ENCODE assay signal across 8 cellular contexts in genomic region chr9:36191696-36192095, GRCh38. TPM values are rescaled to one million over a fixed set of nuclear protein-coding genes. Genes with fewer than 3 reads are reported as not detected.
DNase-seq lines count a peak whose midpoint lies in the region; ATAC-seq and TF ChIP-seq lines count a peak whose summit lies in the region.

No MANE protein-coding gene starts in this region.

- H3K36me3 Mint-ChIP-seq in activated CD4-positive, alpha-beta memory T cell treated with anti-CD3 and anti-CD28 coated beads, Interleukin-2, amount 10 ng/mL, durations not matched to agents 7 days and 5 days (ENCODE audit: low read depth), result peaks cover 33% of the 10 kb centered on the region

- H3K4me1 ChIP-seq in SK-N-SH (ENCODE audit: control insufficient read depth in 1 of 2, insufficient read depth in 2 of 2, low read depth in 1 of 2, low read length in 1 of 2) (peaks cover 6 to 27% of the 10 kb centered on the region in 2 experiments), subcutaneous abdominal adipose tissue (ENCODE audit: control insufficient read depth in 5 of 5, insufficient read depth in 5 of 5, low read length in 5 of 5) (peaks cover 12 to 48% (median 42%) of the 10 kb centered on the region in 5 donors)

- POLR2A ChIA-PET in SK-N-SH (lab: Yijun Ruan, JAX), result interaction anchor here (1.7 kb wide), 1 partner anchor 13 kb away, joined by 7 read pairs; no protein-coding TSS in a partner anchor
- POLR2A ChIA-PET in activated CD4-positive, alpha-beta memory T cell treated with anti-CD3 and anti-CD28 coated beads, Interleukin-2, amount 10 ng/mL, durations not matched to agents 7 days and 5 days (lab: Charles Lee), result interaction anchor here (0.9 to 6.0 kb wide), 23 partner anchors 12 to 587 kb away, joined by 3 to 86 read pairs (median 6); partner anchors contain the start of genes CCIN and GNE

- no peaks in the 10 kb centered on the region for H3F3A ChIP-seq in SK-N-SH (replicated peaks; ENCODE audit: insufficient read depth)

- peak overlapping the region; percentile 12 to 83; a peak in 3 of 4 replicates for H3K27ac ChIP-seq in SK-N-SH (ENCODE audit: low read depth in 2 of 2, low read length in 1 of 2)
- H3K27ac ChIP-seq in subcutaneous abdominal adipose tissue (ENCODE audit: low read depth, low read length), result peak overlapping the region; percentile 93

- peaks cover 64% of the 10 kb centered on the region for H3K79me2 ChIP-seq in SK-N-SH (ENCODE audit: insufficient read depth)

- peaks cover 70% of the 10 kb centered on the region for H3K4me1 Mint-ChIP-seq in activated CD4-positive, alpha-beta memory T cell treated with anti-CD3 and anti-CD28 coated beads, Interleukin-2, amount 10 ng/mL, durations not matched to agents 7 days and 5 days

- no peak for TF ChIP-seq CTCF in SK-N-SH (IDR thresholded peaks at IDR 0.05)

- H3K9me2 ChIP-seq in SK-N-SH, result no peaks in the 10 kb centered on the region

- DNase-seq in SK-N-SH (no peak), activated gamma-delta T cell (lab: John Stamatoyannopoulos, UW) (no peak), epidermal melanocyte (ENCODE audit: insufficient read length, low spot score) (no peak)
- no peak for DNase-seq in activated CD4-positive, alpha-beta memory T cell treated with anti-CD3 and anti-CD28 coated beads, Interleukin-2, amount 10 ng/mL, durations not matched to agents 7 days and 5 days

- TF ChIP-seq RAD21 in SK-N-SH (IDR thresholded peaks at IDR 0.05; ENCODE audit: low read length), result no peak

- ATAC-seq in SK-N-SH treated with all-trans-retinoic acid at 6 μM for 48 hours, result no peak
- no peak for ATAC-seq in GM18498 (IDR thresholded peaks at IDR 0.05; ENCODE audit: unreplicated experiment)

- no peaks in the 10 kb centered on the region for H3K9me3 Mint-ChIP-seq in activated CD4-positive, alpha-beta memory T cell treated with anti-CD3 and anti-CD28 coated beads, Interleukin-2, amount 10 ng/mL, durations not matched to agents 7 days and 5 days

- peaks cover 7% of the 10 kb centered on the region for H3K27me3 Mint-ChIP-seq in activated CD4-positive, alpha-beta memory T cell treated with anti-CD3 and anti-CD28 coated beads, Interleukin-2, amount 10 ng/mL, durations not matched to agents 7 days and 5 days

- H2AFZ ChIP-seq in SK-N-SH (ENCODE audit: low read depth), result peak overlapping the region; percentile 47; the same call in 1 of the 2 replicates

- H3K9ac ChIP-seq in SK-N-SH (peak overlapping the region; percentile 95), subcutaneous abdominal adipose tissue (ENCODE audit: low read length in 5 of 5) (peak overlapping the region; percentile 85 to 98 (median 94))

- peaks cover 3 to 14% of the 10 kb centered on the region in 2 experiments for H3K36me3 ChIP-seq in SK-N-SH (replicated peaks in 1 of 2; ENCODE audit: control insufficient read depth in 1 of 2, insufficient read depth in 2 of 2, low read length in 1 of 2)
- H3K36me3 ChIP-seq in subcutaneous abdominal adipose tissue (ENCODE audit: control insufficient read depth in 5 of 5, insufficient read depth in 5 of 5, low read length in 5 of 5), result peaks cover 0 to 5% (median 0%) of the 10 kb centered on the region in 5 donors

- peaks cover 53% of the 10 kb centered on the region for H4K20me1 ChIP-seq in SK-N-SH (ENCODE audit: insufficient read depth)

- peak overlapping the region; percentile 82 for H3K4me3 Mint-ChIP-seq in activated CD4-positive, alpha-beta memory T cell treated with anti-CD3 and anti-CD28 coated beads, Interleukin-2, amount 10 ng/mL, durations not matched to agents 7 days and 5 days

- H3K27me3 ChIP-seq in SK-N-SH (ENCODE audit: insufficient read depth) (no peaks in the 10 kb centered on the region), subcutaneous abdominal adipose tissue (ENCODE audit: control insufficient read depth in 5 of 5, insufficient read depth in 4 of 5, low read length in 5 of 5) (no peaks in the 10 kb centered on the region)

- CTCF ChIA-PET in SK-N-SH (lab: Yijun Ruan, JAX), result interaction anchor here (1.2 to 3.6 kb wide), 8 partner anchors 10 to 169 kb away, joined by 3 to 15 read pairs (median 6); no protein-coding TSS in a partner anchor
- CTCF ChIA-PET in activated CD4-positive, alpha-beta memory T cell treated with anti-CD3 and anti-CD28 coated beads, Interleukin-2, amount 10 ng/mL, durations not matched to agents 7 days and 5 days (lab: Charles Lee), result interaction anchor here (0.6 to 5.5 kb wide), 9 partner anchors 9 to 259 kb away, joined by 3 to 61 read pairs (median 4); partner anchors contain the start of genes CCIN and GLIPR2

- WGBS in SK-N-SH (ENCODE audit: low lambda C conversion rate), result 2% methylated on average over 7 of the region's 7 CpGs

- no peaks in the 10 kb centered on the region for H3K9me3 ChIP-seq in SK-N-SH
- no peaks in the 10 kb centered on the region for H3K9me3 ChIP-seq in iPS-18c (ENCODE audit: control insufficient read depth, insufficient read depth, low read length)
- no peaks in the 10 kb centered on the region for H3K9me3 ChIP-seq in subcutaneous abdominal adipose tissue (ENCODE audit: control insufficient read depth in 5 of 5, low read length in 5 of 5)

- peak overlapping the region; percentile 84 to 94 for H3K4me3 ChIP-seq in SK-N-SH (ENCODE audit: low read depth in 2 of 2, low read length in 1 of 2)
- H3K4me3 ChIP-seq in iPS-18c (ENCODE audit: insufficient read depth, low read depth, low read length), result peak overlapping the region; percentile 94
- peak overlapping the region; percentile 81 to 95 (median 95) for H3K4me3 ChIP-seq in subcutaneous abdominal adipose tissue (ENCODE audit: low read depth in 1 of 5, low read length in 5 of 5)

- H3K4me2 ChIP-seq in SK-N-SH, result peak overlapping the region; percentile 83

- TF ChIP-seq EP300 in SK-N-SH (IDR thresholded peaks at IDR 0.05; ENCODE audit: borderline replicate concordance in 1 of 2, low read depth in 1 of 2, low read length in 1 of 2), result no peak

- H3K27ac Mint-ChIP-seq in activated CD4-positive, alpha-beta memory T cell treated with anti-CD3 and anti-CD28 coated beads, Interleukin-2, amount 10 ng/mL, durations not matched to agents 7 days and 5 days, result peak overlapping the region; percentile 74

TF ChIP-seq in SK-N-SH treated with all-trans-retinoic acid at 6 μM for 48 hours, 23 proteins besides CTCF, POLR2A, EP300 and RAD21 (continues in another document):
- TF ChIP-seq ISL1 (CRISPR knock-in tag; IDR thresholded peaks at IDR 0.05) (no peak), OSR1 (CRISPR knock-in tag; IDR thresholded peaks at IDR 0.05) (no peak), TCF4 (CRISPR knock-in tag; IDR thresholded peaks at IDR 0.05; ENCODE audit: borderline replicate concordance) (no peak), GLIS3 (CRISPR knock-in tag; IDR thresholded peaks at IDR 0.05) (no peak), TSHZ2 (CRISPR knock-in tag; IDR thresholded peaks at IDR 0.05) (no peak), RARB (CRISPR knock-in tag; IDR thresholded peaks at IDR 0.05) (no peak), ZNF565 (CRISPR knock-in tag; conservative IDR thresholded peaks at IDR 0.05; ENCODE audit: low read depth) (no peak)

RNA-seq across cellular contexts. Expression of gene CLTA, which starts 1.0 kb away (rescaled TPM):
- polyA plus RNA-seq in SK-N-SH (2012; rRNA removed), result 222 and 260 TPM in 2 replicates
- 329 and 395 TPM in 2 replicates for polyA plus RNA-seq in SK-N-SH (2012; cell fraction: cytosol; rRNA removed)
- polyA plus RNA-seq in SK-N-SH (2012; cell fraction: nucleus; rRNA removed), result 119 and 142 TPM in 2 replicates
- 100 to 1,000 TPM; 150 to 151 TPM for total RNA-seq in activated CD4-positive, alpha-beta memory T cell treated with anti-CD3 and anti-CD28 coated beads, Interleukin-2, amount 10 ng/mL, durations not matched to agents 7 days and 5 days

RNA-seq across cellular contexts. Expression of gene CCIN, which starts 22.5 kb away (rescaled TPM):
- polyA plus RNA-seq in SK-N-SH (2012; rRNA removed), result 0.44 and 0.54 TPM in 2 replicates
- polyA plus RNA-seq in SK-N-SH (2012; cell fraction: cytosol; rRNA removed), result 0.15 and 0.35 TPM in 2 replicates
- 0.93 and 0.95 TPM in 2 replicates for polyA plus RNA-seq in SK-N-SH (2012; cell fraction: nucleus; rRNA removed)
- under 1 TPM in 1 of 2 experiments, not detected in 1; 0.13 TPM for total RNA-seq in activated CD4-positive, alpha-beta memory T cell treated with anti-CD3 and anti-CD28 coated beads, Interleukin-2, amount 10 ng/mL, durations not matched to agents 7 days and 5 days

RNA-seq across cellular contexts. Expression of gene GLIPR2, which starts 55.2 kb away (rescaled TPM):
- 38.3 and 40.1 TPM in 2 replicates for polyA plus RNA-seq in SK-N-SH (2012; rRNA removed)
- 38.4 and 43.1 TPM in 2 replicates for polyA plus RNA-seq in SK-N-SH (2012; cell fraction: cytosol; rRNA removed)
- polyA plus RNA-seq in SK-N-SH (2012; cell fraction: nucleus; rRNA removed), result 25.0 and 25.4 TPM in 2 replicates
- 10 to 100 TPM; 45.3 to 48.0 TPM for total RNA-seq in activated CD4-positive, alpha-beta memory T cell treated with anti-CD3 and anti-CD28 coated beads, Interleukin-2, amount 10 ng/mL, durations not matched to agents 7 days and 5 days
